2 cellular contexts compared by ENCODE assay signal in the genomic region with DNA sequence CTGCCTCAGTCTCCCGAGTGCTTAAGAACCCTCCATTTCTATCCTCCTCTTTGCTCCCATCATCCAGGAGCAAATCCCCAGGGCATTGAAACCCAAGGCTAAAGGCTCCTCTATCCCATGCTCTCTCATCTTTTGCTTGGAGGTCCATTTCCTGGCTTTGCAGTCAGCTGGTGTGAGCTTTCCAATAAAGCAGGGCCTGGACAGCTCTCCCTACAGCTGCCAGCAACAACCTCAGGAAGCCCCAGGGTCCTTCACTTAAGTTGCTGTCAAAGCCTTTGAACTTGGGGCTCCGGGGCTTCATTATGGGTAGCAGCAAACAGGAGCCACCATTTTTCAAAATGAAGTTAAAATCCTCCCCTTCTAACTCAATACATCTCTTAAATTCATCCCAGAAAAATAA.
TF ChIP-seq lines count a peak whose summit lies in the region.

No MANE protein-coding gene starts in this region.

TF ChIP-seq in GM23338, 12 proteins besides CTCF, POLR2A, EP300 and RAD21 (continued from another document and continues in another):
- TF ChIP-seq ZNF462 (CRISPR knock-in tag; IDR thresholded peaks at IDR 0.05): no peak
- TF ChIP-seq EZH2 (IDR thresholded peaks at IDR 0.05; ENCODE audit: low read depth, unreplicated experiment): no peak
- no peak for TF ChIP-seq ZNF114 (CRISPR knock-in tag; IDR thresholded peaks at IDR 0.05)
- TF ChIP-seq, protein P1, sequence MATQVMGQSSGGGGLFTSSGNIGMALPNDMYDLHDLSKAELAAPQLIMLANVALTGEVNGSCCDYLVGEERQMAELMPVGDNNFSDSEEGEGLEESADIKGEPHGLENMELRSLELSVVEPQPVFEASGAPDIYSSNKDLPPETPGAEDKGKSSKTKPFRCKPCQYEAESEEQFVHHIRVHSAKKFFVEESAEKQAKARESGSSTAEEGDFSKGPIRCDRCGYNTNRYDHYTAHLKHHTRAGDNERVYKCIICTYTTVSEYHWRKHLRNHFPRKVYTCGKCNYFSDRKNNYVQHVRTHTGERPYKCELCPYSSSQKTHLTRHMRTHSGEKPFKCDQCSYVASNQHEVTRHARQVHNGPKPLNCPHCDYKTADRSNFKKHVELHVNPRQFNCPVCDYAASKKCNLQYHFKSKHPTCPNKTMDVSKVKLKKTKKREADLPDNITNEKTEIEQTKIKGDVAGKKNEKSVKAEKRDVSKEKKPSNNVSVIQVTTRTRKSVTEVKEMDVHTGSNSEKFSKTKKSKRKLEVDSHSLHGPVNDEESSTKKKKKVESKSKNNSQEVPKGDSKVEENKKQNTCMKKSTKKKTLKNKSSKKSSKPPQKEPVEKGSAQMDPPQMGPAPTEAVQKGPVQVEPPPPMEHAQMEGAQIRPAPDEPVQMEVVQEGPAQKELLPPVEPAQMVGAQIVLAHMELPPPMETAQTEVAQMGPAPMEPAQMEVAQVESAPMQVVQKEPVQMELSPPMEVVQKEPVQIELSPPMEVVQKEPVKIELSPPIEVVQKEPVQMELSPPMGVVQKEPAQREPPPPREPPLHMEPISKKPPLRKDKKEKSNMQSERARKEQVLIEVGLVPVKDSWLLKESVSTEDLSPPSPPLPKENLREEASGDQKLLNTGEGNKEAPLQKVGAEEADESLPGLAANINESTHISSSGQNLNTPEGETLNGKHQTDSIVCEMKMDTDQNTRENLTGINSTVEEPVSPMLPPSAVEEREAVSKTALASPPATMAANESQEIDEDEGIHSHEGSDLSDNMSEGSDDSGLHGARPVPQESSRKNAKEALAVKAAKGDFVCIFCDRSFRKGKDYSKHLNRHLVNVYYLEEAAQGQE (IDR thresholded peaks at IDR 0.05; ENCODE audit: unreplicated experiment): no peak
- no peak for TF ChIP-seq CREB1 (CRISPR knock-in tag; IDR thresholded peaks at IDR 0.05; ENCODE audit: low read depth)
- TF ChIP-seq NANOG (IDR thresholded peaks at IDR 0.05; ENCODE audit: borderline replicate concordance): no peak
- TF ChIP-seq EZH2phosphoT487 (IDR thresholded peaks at IDR 0.05; ENCODE audit: unreplicated experiment): no peak
- TF ChIP-seq STAT1 (IDR thresholded peaks at IDR 0.05; ENCODE audit: unreplicated experiment): no peak
- TF ChIP-seq JUNB (IDR thresholded peaks at IDR 0.05; ENCODE audit: unreplicated experiment): no peak
- no peak for TF ChIP-seq POLR2AphosphoS5 (IDR thresholded peaks at IDR 0.05; ENCODE audit: low read depth)

TF ChIP-seq in HepG2, 621 proteins besides CTCF, POLR2A, EP300 and RAD21:
- TF ChIP-seq, protein P2, sequence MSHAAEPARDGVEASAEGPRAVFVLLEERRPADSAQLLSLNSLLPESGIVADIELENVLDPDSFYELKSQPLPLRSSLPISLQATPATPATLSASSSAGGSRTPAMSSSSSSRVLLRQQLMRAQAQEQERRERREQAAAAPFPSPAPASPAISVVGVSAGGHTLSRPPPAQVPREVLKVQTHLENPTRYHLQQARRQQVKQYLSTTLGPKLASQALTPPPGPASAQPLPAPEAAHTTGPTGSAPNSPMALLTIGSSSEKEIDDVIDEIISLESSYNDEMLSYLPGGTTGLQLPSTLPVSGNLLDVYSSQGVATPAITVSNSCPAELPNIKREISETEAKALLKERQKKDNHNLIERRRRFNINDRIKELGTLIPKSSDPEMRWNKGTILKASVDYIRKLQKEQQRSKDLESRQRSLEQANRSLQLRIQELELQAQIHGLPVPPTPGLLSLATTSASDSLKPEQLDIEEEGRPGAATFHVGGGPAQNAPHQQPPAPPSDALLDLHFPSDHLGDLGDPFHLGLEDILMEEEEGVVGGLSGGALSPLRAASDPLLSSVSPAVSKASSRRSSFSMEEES (CRISPR knock-in tag; IDR thresholded peaks at IDR 0.05): no peak
- TF ChIP-seq MYNN (CRISPR knock-in tag; IDR thresholded peaks at IDR 0.05; ENCODE audit: low read depth) (no peak), ZNF800 (CRISPR knock-in tag; IDR thresholded peaks at IDR 0.05) (no peak), TBX2 (CRISPR knock-in tag; IDR thresholded peaks at IDR 0.05; ENCODE audit: borderline replicate concordance) (no peak), PRDM15 (CRISPR knock-in tag; IDR thresholded peaks at IDR 0.05) (peak; percentile 21; the same call in 1 of the 2 replicates), ZNF44 (CRISPR knock-in tag; IDR thresholded peaks at IDR 0.05) (no peak), ZNF24 (IDR thresholded peaks at IDR 0.05) (no peak), BRCA1 (CRISPR knock-in tag; IDR thresholded peaks at IDR 0.05) (no peak), RORA (CRISPR knock-in tag; IDR thresholded peaks at IDR 0.05) (no peak), ZNF446 (CRISPR knock-in tag; IDR thresholded peaks at IDR 0.05) (no peak), ZNF276 (CRISPR knock-in tag; IDR thresholded peaks at IDR 0.05; ENCODE audit: low read depth) (no peak)
- TF ChIP-seq, protein P3, sequence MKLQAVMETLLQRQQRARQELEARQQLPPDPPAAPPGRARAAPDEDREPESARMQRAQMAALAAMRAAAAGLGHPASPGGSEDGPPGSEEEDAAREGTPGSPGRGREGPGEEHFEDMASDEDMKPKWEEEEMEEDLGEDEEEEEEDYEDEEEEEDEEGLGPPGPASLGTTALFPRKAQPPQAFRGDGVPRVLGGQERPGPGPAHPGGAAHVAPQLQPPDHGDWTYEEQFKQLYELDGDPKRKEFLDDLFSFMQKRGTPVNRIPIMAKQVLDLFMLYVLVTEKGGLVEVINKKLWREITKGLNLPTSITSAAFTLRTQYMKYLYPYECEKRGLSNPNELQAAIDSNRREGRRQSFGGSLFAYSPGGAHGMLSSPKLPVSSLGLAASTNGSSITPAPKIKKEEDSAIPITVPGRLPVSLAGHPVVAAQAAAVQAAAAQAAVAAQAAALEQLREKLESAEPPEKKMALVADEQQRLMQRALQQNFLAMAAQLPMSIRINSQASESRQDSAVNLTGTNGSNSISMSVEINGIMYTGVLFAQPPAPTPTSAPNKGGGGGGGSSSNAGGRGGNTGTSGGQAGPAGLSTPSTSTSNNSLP (IDR thresholded peaks at IDR 0.05; ENCODE audit: low read depth, low read length): no peak
- TF ChIP-seq, protein P4, sequence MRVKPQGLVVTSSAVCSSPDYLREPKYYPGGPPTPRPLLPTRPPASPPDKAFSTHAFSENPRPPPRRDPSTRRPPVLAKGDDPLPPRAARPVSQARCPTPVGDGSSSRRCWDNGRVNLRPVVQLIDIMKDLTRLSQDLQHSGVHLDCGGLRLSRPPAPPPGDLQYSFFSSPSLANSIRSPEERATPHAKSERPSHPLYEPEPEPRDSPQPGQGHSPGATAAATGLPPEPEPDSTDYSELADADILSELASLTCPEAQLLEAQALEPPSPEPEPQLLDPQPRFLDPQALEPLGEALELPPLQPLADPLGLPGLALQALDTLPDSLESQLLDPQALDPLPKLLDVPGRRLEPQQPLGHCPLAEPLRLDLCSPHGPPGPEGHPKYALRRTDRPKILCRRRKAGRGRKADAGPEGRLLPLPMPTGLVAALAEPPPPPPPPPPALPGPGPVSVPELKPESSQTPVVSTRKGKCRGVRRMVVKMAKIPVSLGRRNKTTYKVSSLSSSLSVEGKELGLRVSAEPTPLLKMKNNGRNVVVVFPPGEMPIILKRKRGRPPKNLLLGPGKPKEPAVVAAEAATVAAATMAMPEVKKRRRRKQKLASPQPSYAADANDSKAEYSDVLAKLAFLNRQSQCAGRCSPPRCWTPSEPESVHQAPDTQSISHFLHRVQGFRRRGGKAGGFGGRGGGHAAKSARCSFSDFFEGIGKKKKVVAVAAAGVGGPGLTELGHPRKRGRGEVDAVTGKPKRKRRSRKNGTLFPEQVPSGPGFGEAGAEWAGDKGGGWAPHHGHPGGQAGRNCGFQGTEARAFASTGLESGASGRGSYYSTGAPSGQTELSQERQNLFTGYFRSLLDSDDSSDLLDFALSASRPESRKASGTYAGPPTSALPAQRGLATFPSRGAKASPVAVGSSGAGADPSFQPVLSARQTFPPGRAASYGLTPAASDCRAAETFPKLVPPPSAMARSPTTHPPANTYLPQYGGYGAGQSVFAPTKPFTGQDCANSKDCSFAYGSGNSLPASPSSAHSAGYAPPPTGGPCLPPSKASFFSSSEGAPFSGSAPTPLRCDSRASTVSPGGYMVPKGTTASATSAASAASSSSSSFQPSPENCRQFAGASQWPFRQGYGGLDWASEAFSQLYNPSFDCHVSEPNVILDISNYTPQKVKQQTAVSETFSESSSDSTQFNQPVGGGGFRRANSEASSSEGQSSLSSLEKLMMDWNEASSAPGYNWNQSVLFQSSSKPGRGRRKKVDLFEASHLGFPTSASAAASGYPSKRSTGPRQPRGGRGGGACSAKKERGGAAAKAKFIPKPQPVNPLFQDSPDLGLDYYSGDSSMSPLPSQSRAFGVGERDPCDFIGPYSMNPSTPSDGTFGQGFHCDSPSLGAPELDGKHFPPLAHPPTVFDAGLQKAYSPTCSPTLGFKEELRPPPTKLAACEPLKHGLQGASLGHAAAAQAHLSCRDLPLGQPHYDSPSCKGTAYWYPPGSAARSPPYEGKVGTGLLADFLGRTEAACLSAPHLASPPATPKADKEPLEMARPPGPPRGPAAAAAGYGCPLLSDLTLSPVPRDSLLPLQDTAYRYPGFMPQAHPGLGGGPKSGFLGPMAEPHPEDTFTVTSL (CRISPR knock-in tag; IDR thresholded peaks at IDR 0.05; ENCODE audit: borderline replicate concordance): 0 out of 2 replicates have a peak, but pooled peaks have one; percentile 10
- TF ChIP-seq, protein P5, sequence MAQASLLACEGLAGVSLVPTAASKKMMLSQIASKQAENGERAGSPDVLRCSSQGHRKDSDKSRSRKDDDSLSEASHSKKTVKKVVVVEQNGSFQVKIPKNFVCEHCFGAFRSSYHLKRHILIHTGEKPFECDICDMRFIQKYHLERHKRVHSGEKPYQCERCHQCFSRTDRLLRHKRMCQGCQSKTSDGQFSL (CRISPR knock-in tag; IDR thresholded peaks at IDR 0.05): no peak
